Comparison of ENCODE assay signal across 8 cellular contexts in genomic region chr15:78061963-78062427, GRCh38. TPM values are rescaled to one million over a fixed set of nuclear protein-coding genes. Genes with fewer than 3 reads are reported as not detected.
DNase-seq lines count a peak whose midpoint lies in the region; ATAC-seq and TF ChIP-seq lines count a peak whose summit lies in the region.

No MANE protein-coding gene starts in this region.

- H3K27me3 ChIP-seq in AG04450 (ENCODE audit: control insufficient read depth, insufficient read depth, low read length), result no peaks in the 10 kb centered on the region
- no peaks in the 10 kb centered on the region for H3K27me3 ChIP-seq in adipocyte (replicated peaks; ENCODE audit: control insufficient read depth, insufficient read depth, low read length)
- H3K27me3 ChIP-seq in mesenchymal stem cell (ENCODE audit: control insufficient read depth in 1 of 2, insufficient read depth in 1 of 2, low read length in 2 of 2), result no peaks in the 10 kb centered on the region
- no peaks in the 10 kb centered on the region for H3K27me3 ChIP-seq in upper lobe of right lung

- H3K4me3 ChIP-seq in AG04450 (ENCODE audit: low read depth, low read length) (peak overlapping the region; percentile 42), GM12865 (ENCODE audit: low read depth, low read length) (peak overlapping the region; percentile 48), adipocyte (ENCODE audit: low read length) (peak overlapping the region; percentile 74), mesenchymal stem cell (ENCODE audit: insufficient read depth in 1 of 2, low read depth in 1 of 2, low read length in 2 of 2) (peak overlapping the region in 1 of 2 experiments; percentile 48), upper lobe of right lung (peak overlapping the region; percentile 15)

- H2BK15ac ChIP-seq in mesenchymal stem cell (ENCODE audit: low read depth, poor library complexity, severe bottlenecking), result no peak overlapping the region

- no peak overlapping the region for H2BK120ac ChIP-seq in mesenchymal stem cell (ENCODE audit: low read depth, low read length)

- no peak overlapping the region for H3K14ac ChIP-seq in mesenchymal stem cell (ENCODE audit: low read length in 2 of 2)

- CTCF ChIA-PET in AG04450 (lab: Charles Lee), result interaction anchor here (1.9 kb wide), 1 partner anchor 46 kb away, joined by 14 read pairs; no protein-coding TSS in a partner anchor

- no peaks in the 10 kb centered on the region for H3K36me3 ChIP-seq in adipocyte (ENCODE audit: control insufficient read depth, insufficient read depth, low read length, severe bottlenecking)
- peaks cover 0 to 10% of the 10 kb centered on the region in 2 experiments for H3K36me3 ChIP-seq in mesenchymal stem cell (ENCODE audit: control insufficient read depth in 1 of 2, insufficient read depth in 2 of 2, low read depth in 1 of 2, low read length in 2 of 2)
- no peaks in the 10 kb centered on the region for H3K36me3 ChIP-seq in upper lobe of right lung

- peak overlapping the region; percentile 37 for H3K4me2 ChIP-seq in mesenchymal stem cell (ENCODE audit: low read length, poor library complexity, severe bottlenecking)

- POLR2A ChIA-PET in AG04450 (lab: Yijun Ruan, JAX), result interaction anchor here (0.7 to 1.5 kb wide), 2 partner anchors 12 to 14 kb away, joined by 3 to 4 read pairs; no protein-coding TSS in a partner anchor

- no peak overlapping the region for H3K4ac ChIP-seq in mesenchymal stem cell (ENCODE audit: low read depth in 1 of 2, low read length in 2 of 2)

- H2AK5ac ChIP-seq in mesenchymal stem cell (ENCODE audit: low read length, severe bottlenecking), result no peak overlapping the region

- H3K18ac ChIP-seq in mesenchymal stem cell (ENCODE audit: low read depth in 1 of 2, low read length in 2 of 2), result no peak overlapping the region

- H4K91ac ChIP-seq in mesenchymal stem cell (ENCODE audit: low read length), result no peak overlapping the region

- ATAC-seq in upper lobe of right lung (peak; percentile 50), HG02970 (IDR thresholded peaks at IDR 0.05; ENCODE audit: low FRiP score, unreplicated experiment) (no peak), GM18498 (IDR thresholded peaks at IDR 0.05; ENCODE audit: unreplicated experiment) (no peak)

- H3K23ac ChIP-seq in mesenchymal stem cell (ENCODE audit: low read length in 2 of 2), result no peak overlapping the region

- no peaks in the 10 kb centered on the region for H3K79me1 ChIP-seq in mesenchymal stem cell (replicated peaks; ENCODE audit: low read length, poor library complexity, severe bottlenecking)

- WGBS in mesenchymal stem cell, result 16% methylated on average over 6 of the region's 6 CpGs

- H4K8ac ChIP-seq in mesenchymal stem cell (ENCODE audit: low read length), result no peak overlapping the region

- H3K4me1 ChIP-seq in adipocyte (ENCODE audit: control insufficient read depth, insufficient read depth, low read length), result peaks cover 79% of the 10 kb centered on the region
- H3K4me1 ChIP-seq in mesenchymal stem cell (ENCODE audit: control insufficient read depth, insufficient read depth, low read depth, low read length), result peaks cover 31% of the 10 kb centered on the region
- peaks cover 91% of the 10 kb centered on the region for H3K4me1 ChIP-seq in upper lobe of right lung

- H2BK5ac ChIP-seq in mesenchymal stem cell (ENCODE audit: low read depth, low read length, poor library complexity, severe bottlenecking), result no peak overlapping the region

- TF ChIP-seq CTCF in AG04450 (IDR thresholded peaks at IDR 0.05; ENCODE audit: low read depth, low read length) (no peak), GM12865 (IDR thresholded peaks at IDR 0.05; ENCODE audit: insufficient read depth, low read depth, low read length, missing control alignments) (no peak), upper lobe of right lung (IDR thresholded peaks at IDR 0.05) (no peak)

- DNase-seq in AG04450 (ENCODE audit: low read depth, low spot score) (no peak), GM12865 (ENCODE audit: low read depth) (peak; percentile 80), NAMALWA (ENCODE audit: low spot score) (peak; percentile 84), adipocyte (ENCODE audit: low read depth) (peak; percentile 75), mesenchymal stem cell (peak; percentile 84), upper lobe of right lung (no peak)

- H3K27ac ChIP-seq in AG04450 (ENCODE audit: low read depth, low read length) (no peak overlapping the region), mesenchymal stem cell (ENCODE audit: low read length, poor library complexity, severe bottlenecking) (peak overlapping the region; percentile 73), upper lobe of right lung (peak overlapping the region; percentile 59)

- H2BK12ac ChIP-seq in mesenchymal stem cell (ENCODE audit: low read length in 2 of 2), result no peak overlapping the region

- no peak overlapping the region for H2AFZ ChIP-seq in mesenchymal stem cell (ENCODE audit: low read depth, low read length)

- H3K9me3 ChIP-seq in AG04450 (ENCODE audit: control insufficient read depth, insufficient read depth, low read length) (no peaks in the 10 kb centered on the region), adipocyte (ENCODE audit: control insufficient read depth, low read length) (no peaks in the 10 kb centered on the region), mesenchymal stem cell (ENCODE audit: control insufficient read depth, low read length) (no peaks in the 10 kb centered on the region), upper lobe of right lung (no peaks in the 10 kb centered on the region)

- peak overlapping the region; percentile 79 for H3K9ac ChIP-seq in adipocyte (ENCODE audit: low read length)
- peak overlapping the region; percentile 93 for H3K9ac ChIP-seq in mesenchymal stem cell (ENCODE audit: low read length)

- intact Hi-C loops in upper lobe of right lung (cut with DNase I), result no loop called here

RNA-seq across cellular contexts. Expression of gene TBC1D2B, which starts 15.5 kb away (rescaled TPM):
- 42.0 and 42.5 TPM in 2 replicates for polyA plus RNA-seq in AG04450 (2011; rRNA removed)
- polyA minus RNA-seq in AG04450 (2011; rRNA and poly(A)+ RNA removed), result 51.6 and 57.3 TPM in 2 replicates
- 43.1 TPM for polyA plus RNA-seq in mesenchymal stem cell (2013, experiment 1 of 2)
- polyA plus RNA-seq in mesenchymal stem cell (2013, experiment 2 of 2), result 41.2 TPM
- 88.7 TPM for total RNA-seq in upper lobe of right lung

RNA-seq across cellular contexts. Expression of gene SH2D7, which starts 30.4 kb away (rescaled TPM):
- 0.04 TPM in 1 of 2 replicates, not detected in the other for polyA plus RNA-seq in AG04450 (2011; rRNA removed)
- polyA minus RNA-seq in AG04450 (2011; rRNA and poly(A)+ RNA removed), result 0.14 TPM in 1 of 2 replicates, not detected in the other
- polyA plus RNA-seq in mesenchymal stem cell (2013, experiment 1 of 2), result 0.01 TPM
- 0.01 TPM for polyA plus RNA-seq in mesenchymal stem cell (2013, experiment 2 of 2)
- not detected for total RNA-seq in upper lobe of right lung

Comparison
In these comparisons a context has a peak if more than half of its experiments do, and no peak if none do; other contexts are left out.
1. DNase-seq: peak in GM12865 (single experiment), NAMALWA (single experiment), adipocyte (single experiment) and mesenchymal stem cell (single experiment); none in AG04450 (single experiment) and upper lobe of right lung (single experiment).